Comparison of ENCODE assay signal across 20 cellular contexts in genomic region chr9:29439961-29440360, GRCh38.
DNase-seq lines count a peak whose midpoint lies in the region; FAIRE-seq and TF ChIP-seq lines count a peak whose summit lies in the region.
"Had no signal": no experiment of that assay in that cellular context is flagged by ENCODE, and none has a peak within 500 bp of the region (broad histone marks: within the 10 kb centered on the region; RNA-seq: fewer than 3 reads in every experiment).

No MANE protein-coding gene starts in this region.

- H3K79me2 ChIP-seq in mammary epithelial cell (ENCODE audit: insufficient read depth, low read length): no peaks in the 10 kb centered on the region
- no peaks in the 10 kb centered on the region for H3K79me2 ChIP-seq in hepatocyte

- H3K4me3 ChIP-seq in mammary epithelial cell (replicated peaks in 1 of 3; ENCODE audit: insufficient read depth in 1 of 3, low read depth in 2 of 3, low read length in 3 of 3) (no peak overlapping the region), hepatocyte (no peak overlapping the region), vagina (no peak overlapping the region)
- H3K4me3 ChIP-seq: gastrocnemius medialis, lower lobe of right lung had no signal

- CTCF ChIA-PET in MCF 10A (lab: Yijun Ruan, JAX): interaction anchor here (0.6 kb wide), 1 partner anchor 186 kb away, joined by 3 read pairs; no protein-coding TSS in a partner anchor
- CTCF ChIA-PET in mammary epithelial cell (lab: Charles Lee; ENCODE audit: low non-redundant PET): no interaction called here

- 45% methylated on average over 2 of the region's 2 CpGs for WGBS in mammary epithelial cell (ENCODE audit: low coverage, missing lambda C conversion rate)
- WGBS in hepatocyte (ENCODE audit: low lambda C conversion rate, missing lambda C conversion rate): 25% methylated on average over 2 of the region's 2 CpGs

- no TSS peak for BruUV-seq in MCF 10A (replicated peaks; lab: Mats Ljungman, UMichigan)
- no TSS peak for BruUV-seq in mammary epithelial cell (replicated peaks; lab: Mats Ljungman, UMichigan)

- H3K27me3 ChIP-seq in mammary epithelial cell (ENCODE audit: insufficient read depth, low read length): no peaks in the 10 kb centered on the region
- H3K27me3 ChIP-seq in hepatocyte: no peaks in the 10 kb centered on the region
- no peaks in the 10 kb centered on the region for H3K27me3 ChIP-seq in vagina
- H3K27me3 ChIP-seq: gastrocnemius medialis had no signal

- intact Hi-C loops in MCF 10A (cut with micrococcal nuclease): no loop called here
- intact Hi-C loops in mammary epithelial cell (cut with micrococcal nuclease): no loop called here
- intact Hi-C loops in vagina (cut with DNase I): no loop called here

- no peaks in the 10 kb centered on the region for H3K9me3 Mint-ChIP-seq in MCF 10A (ENCODE audit: unreplicated experiment)

- H4K20me1 ChIP-seq in mammary epithelial cell (ENCODE audit: insufficient read depth, low read length): no peaks in the 10 kb centered on the region
- no peaks in the 10 kb centered on the region for H4K20me1 ChIP-seq in hepatocyte (ENCODE audit: insufficient read depth, poor library complexity, severe bottlenecking)

- H3K36me3 ChIP-seq in mammary epithelial cell (ENCODE audit: insufficient read depth, low read length) (no peaks in the 10 kb centered on the region), hepatocyte (replicated peaks; ENCODE audit: insufficient read depth, low read depth) (no peaks in the 10 kb centered on the region), vagina (no peaks in the 10 kb centered on the region)
- H3K36me3 ChIP-seq: gastrocnemius medialis, lower lobe of right lung had no signal

- no peaks in the 10 kb centered on the region for H3K36me3 Mint-ChIP-seq in MCF 10A (ENCODE audit: insufficient read depth, unreplicated experiment)
- H3K36me3 Mint-ChIP-seq: CD14-positive monocyte; naive thymus-derived CD4-positive, alpha-beta T cell had no signal

- no peak for TF ChIP-seq CTCF in MCF 10A (IDR thresholded peaks at IDR 0.05; ENCODE audit: unreplicated experiment)
- TF ChIP-seq CTCF in mammary epithelial cell (conservative IDR thresholded peaks at IDR 0.05 in 1 of 2, IDR thresholded peaks at IDR 0.05 in 1 of 2; ENCODE audit: extremely low read depth in 1 of 2, insufficient read depth in 1 of 2, low read depth in 1 of 2, low read length in 2 of 2): no peak
- no peak for TF ChIP-seq CTCF in hepatocyte (IDR thresholded peaks at IDR 0.05; ENCODE audit: poor library complexity)
- TF ChIP-seq CTCF in vagina (IDR thresholded peaks at IDR 0.05): no peak

- dilution Hi-C loops in mammary epithelial cell (cut with HindIII; ENCODE audit: low sequenced_read_pairs): loop anchor here (5.0 kb wide), 1 partner anchor 32 kb away; no protein-coding TSS in a partner anchor

- in situ Hi-C loops in mammary epithelial cell (cut with MboI; ENCODE audit: low sequenced_read_pairs in 2 of 2): no loop called here

- H3K4me3 Mint-ChIP-seq in MCF 10A (ENCODE audit: unreplicated experiment): no peak overlapping the region
- H3K4me3 Mint-ChIP-seq: CD14-positive monocyte; effector memory CD8-positive, alpha-beta T cell; naive thymus-derived CD4-positive, alpha-beta T cell had no signal

- peak; percentile 0 for DNase-seq in MCF 10A (ENCODE audit: unreplicated experiment)
- no peak for DNase-seq in mammary epithelial cell
- DNase-seq in UCSD-AML1 (lab: John Stamatoyannopoulos, UW; ENCODE audit: unreplicated experiment): peak; percentile 19
- peak; percentile 16 for DNase-seq in hepatocyte (ENCODE audit: low spot score)
- peak; percentile 9 for DNase-seq in urothelium cell line (ENCODE audit: low spot score)
- DNase-seq in frontal cortex (ENCODE audit: low spot score in 2 of 2): no peak
- no peak for DNase-seq in NOMO-1 treated with dmso at 0.1 percent for 144 hours (lab: John Stamatoyannopoulos, UW; ENCODE audit: unreplicated experiment)
- DNase-seq in vagina (ENCODE audit: extremely low spot score in 2 of 2): no peak
- DNase-seq: central memory CD4-positive, alpha-beta T cell; effector memory CD8-positive, alpha-beta T cell; gastrocnemius medialis; H7; lower lobe of right lung; MM.1S; naive thymus-derived CD4-positive, alpha-beta T cell; NCI-H1694 treated with DMSO at 0.1 percent for 48 hours; NCI-H446 had no signal

- FAIRE-seq in urothelium cell line (lab: Jason Lieb, UNC): no peak
- no peak for FAIRE-seq in frontal cortex (lab: Jason Lieb, UNC)
- FAIRE-seq: HTR-8/SVneo had no signal

- H3K9me2 ChIP-seq in hepatocyte (replicated peaks; ENCODE audit: insufficient read depth): no peaks in the 10 kb centered on the region

- POLR2A ChIA-PET in MCF 10A (lab: Yijun Ruan, JAX): no interaction called here

- no peak overlapping the region for H3K4me2 ChIP-seq in mammary epithelial cell (ENCODE audit: insufficient read depth, low read depth, low read length)
- no peak overlapping the region for H3K4me2 ChIP-seq in hepatocyte

- H3K4me1 ChIP-seq in mammary epithelial cell (ENCODE audit: insufficient read depth, low read length): no peaks in the 10 kb centered on the region
- H3K4me1 ChIP-seq in hepatocyte (ENCODE audit: insufficient read depth): no peaks in the 10 kb centered on the region
- H3K4me1 ChIP-seq in vagina: no peaks in the 10 kb centered on the region
- H3K4me1 ChIP-seq: gastrocnemius medialis, lower lobe of right lung had no signal

- H3K4me1 Mint-ChIP-seq in MCF 10A (ENCODE audit: insufficient read depth, unreplicated experiment): peaks cover 6% of the 10 kb centered on the region
- H3K4me1 Mint-ChIP-seq: CD14-positive monocyte; naive thymus-derived CD4-positive, alpha-beta T cell had no signal

- H3K9me3 ChIP-seq in mammary epithelial cell (replicated peaks; ENCODE audit: insufficient read depth, low read length): no peaks in the 10 kb centered on the region
- H3K9me3 ChIP-seq in hepatocyte (ENCODE audit: low read depth): no peaks in the 10 kb centered on the region
- no peaks in the 10 kb centered on the region for H3K9me3 ChIP-seq in vagina
- H3K9me3 ChIP-seq: gastrocnemius medialis, lower lobe of right lung had no signal

- H3K27me3 Mint-ChIP-seq in MCF 10A (ENCODE audit: insufficient read depth, unreplicated experiment): no peaks in the 10 kb centered on the region
- H3K27me3 Mint-ChIP-seq: effector memory CD8-positive, alpha-beta T cell; naive thymus-derived CD4-positive, alpha-beta T cell had no signal

- H3K27ac Mint-ChIP-seq in MCF 10A (ENCODE audit: low read depth, unreplicated experiment): no peak overlapping the region
- H3K27ac Mint-ChIP-seq: activated T-helper 2 cell treated with anti-CD3 and anti-CD28 coated beads, Interferon-gamma antibody, Interleukin-2, Interleukin-4, amounts not matched to agents 10 μg/mL and 5 μg/mL and 100 μg/mL, durations not matched to agents 14 hours and 24 hours and 36 hours; effector memory CD8-positive, alpha-beta T cell; naive thymus-derived CD4-positive, alpha-beta T cell had no signal

- H2AFZ ChIP-seq in mammary epithelial cell (ENCODE audit: low read depth, low read length): no peak overlapping the region
- H2AFZ ChIP-seq in hepatocyte: no peak overlapping the region

- H3K27ac ChIP-seq in mammary epithelial cell (ENCODE audit: insufficient read depth, low read depth, low read length) (no peak overlapping the region), hepatocyte (no peak overlapping the region), vagina (no peak overlapping the region)
- H3K27ac ChIP-seq: gastrocnemius medialis, lower lobe of right lung had no signal

- no peak overlapping the region for H3K9ac ChIP-seq in mammary epithelial cell (ENCODE audit: insufficient read depth, low read length)

- TF ChIP-seq POLR2A in vagina (IDR thresholded peaks at IDR 0.05): no peak

Comparison
In these comparisons a context has a peak if more than half of its experiments do, and no peak if none do; other contexts are left out.
1. DNase-seq: peak in MCF 10A (single experiment), UCSD-AML1 (single experiment), hepatocyte (single experiment) and urothelium cell line (single experiment); none in mammary epithelial cell (single experiment), frontal cortex (0 of 2), NOMO-1 treated with dmso at 0.1 percent for 144 hours (single experiment) and vagina (0 of 2).